Comparison of ENCODE assay signal across 15 cellular contexts in genomic region chr7:16740996-16741395, GRCh38.
"Had no signal": no experiment of that assay in that cellular context is flagged by ENCODE, and none has a peak within 500 bp of the region (broad histone marks: within the 10 kb centered on the region; RNA-seq: fewer than 3 reads in every experiment).

No MANE protein-coding gene starts in this region.

- ATAC-seq: stimulated activated memory B cell treated with anti-CD40 and anti-IgM and Interleukin-4, amounts not matched to agents 10 μg/mL and 1 μg/mL and 100 μg/mL, for 72 hours; WTC11 had no signal

- H3K4me1 Mint-ChIP-seq: activated CD4-positive, alpha-beta T cell treated with anti-CD3 and anti-CD28 coated beads, Interleukin-2, amount 10 ng/mL, durations not matched to agents 7 days and 5 days; activated naive CD4-positive, alpha-beta T cell treated with anti-CD3 and anti-CD28 coated beads, Interleukin-2, amount 10 ng/mL, durations not matched to agents 7 days and 5 days; stimulated activated memory B cell treated with anti-CD40 and anti-IgM and Interleukin-4, amounts not matched to agents 10 μg/mL and 1 μg/mL and 100 μg/mL, for 72 hours had no signal

- H3K4me3 ChIP-seq: suprapubic skin had no signal

- H3K27ac Mint-ChIP-seq: activated CD4-positive, alpha-beta T cell treated with anti-CD3 and anti-CD28 coated beads, Interleukin-2, amount 10 ng/mL, durations not matched to agents 7 days and 5 days; activated naive CD4-positive, alpha-beta T cell treated with anti-CD3 and anti-CD28 coated beads, Interleukin-2, amount 10 ng/mL, durations not matched to agents 7 days and 5 days; stimulated activated memory B cell treated with anti-CD40 and anti-IgM and Interleukin-4, amounts not matched to agents 10 μg/mL and 1 μg/mL and 100 μg/mL, for 72 hours; T-helper 1 cell treated with Interleukin-12 subunit alpha and Interleukin-12 subunit beta and Interleukin-4 antibody, amounts not matched to agents 30 μg/mL and 1 μg/mL, for 36 hours; type B pancreatic cell; WTC11 had no signal

- DNase-seq: activated CD4-positive, alpha-beta T cell treated with anti-CD3 and anti-CD28 coated beads, Interleukin-2, amount 10 ng/mL, durations not matched to agents 7 days and 5 days; activated CD8-positive, alpha-beta memory T cell treated with anti-CD3 and anti-CD28 coated beads for 24 hours; activated naive CD4-positive, alpha-beta T cell treated with anti-CD3 and anti-CD28 coated beads, Interleukin-2, amount 10 ng/mL, durations not matched to agents 7 days and 5 days; cerebellar nuclear complex; glutamatergic neuron; naive B cell; small intestine had no signal

- FAIRE-seq: islet of Langerhans, small intestine had no signal

- H3K36me3 Mint-ChIP-seq: activated naive CD4-positive, alpha-beta T cell treated with anti-CD3 and anti-CD28 coated beads, Interleukin-2, amount 10 ng/mL, durations not matched to agents 7 days and 5 days; mesothelial cell of epicardium; naive B cell; stimulated activated memory B cell treated with anti-CD40 and anti-IgM and Interleukin-4, amounts not matched to agents 10 μg/mL and 1 μg/mL and 100 μg/mL, for 72 hours; type B pancreatic cell; WTC11 had no signal

- H3K9ac ChIP-seq: parathyroid adenoma had no signal

- H3K9me3 Mint-ChIP-seq: activated CD4-positive, alpha-beta T cell treated with anti-CD3 and anti-CD28 coated beads, Interleukin-2, amount 10 ng/mL, durations not matched to agents 7 days and 5 days; activated naive CD4-positive, alpha-beta T cell treated with anti-CD3 and anti-CD28 coated beads, Interleukin-2, amount 10 ng/mL, durations not matched to agents 7 days and 5 days; mesothelial cell of epicardium; naive B cell; stimulated activated memory B cell treated with anti-CD40 and anti-IgM and Interleukin-4, amounts not matched to agents 10 μg/mL and 1 μg/mL and 100 μg/mL, for 72 hours; T-helper 1 cell treated with Interleukin-12 subunit alpha and Interleukin-12 subunit beta and Interleukin-4 antibody, amounts not matched to agents 30 μg/mL and 1 μg/mL, for 36 hours; type B pancreatic cell; WTC11 had no signal

- H3K36me3 ChIP-seq: suprapubic skin had no signal

- H3K27me3 Mint-ChIP-seq: activated CD4-positive, alpha-beta T cell treated with anti-CD3 and anti-CD28 coated beads, Interleukin-2, amount 10 ng/mL, durations not matched to agents 7 days and 5 days; stimulated activated memory B cell treated with anti-CD40 and anti-IgM and Interleukin-4, amounts not matched to agents 10 μg/mL and 1 μg/mL and 100 μg/mL, for 72 hours; type B pancreatic cell had no signal

- H3K4me3 Mint-ChIP-seq: activated CD4-positive, alpha-beta T cell treated with anti-CD3 and anti-CD28 coated beads, Interleukin-2, amount 10 ng/mL, durations not matched to agents 7 days and 5 days; activated naive CD4-positive, alpha-beta T cell treated with anti-CD3 and anti-CD28 coated beads, Interleukin-2, amount 10 ng/mL, durations not matched to agents 7 days and 5 days; mesothelial cell of epicardium; naive B cell; stimulated activated memory B cell treated with anti-CD40 and anti-IgM and Interleukin-4, amounts not matched to agents 10 μg/mL and 1 μg/mL and 100 μg/mL, for 72 hours; T-helper 1 cell treated with Interleukin-12 subunit alpha and Interleukin-12 subunit beta and Interleukin-4 antibody, amounts not matched to agents 30 μg/mL and 1 μg/mL, for 36 hours; type B pancreatic cell; WTC11 had no signal

- H3K27ac ChIP-seq: parathyroid adenoma, suprapubic skin had no signal

- H3K9me3 ChIP-seq: suprapubic skin had no signal

- H3K27me3 ChIP-seq: suprapubic skin had no signal
